Comparison of ENCODE assay signal across 8 cellular contexts in the genomic region with DNA sequence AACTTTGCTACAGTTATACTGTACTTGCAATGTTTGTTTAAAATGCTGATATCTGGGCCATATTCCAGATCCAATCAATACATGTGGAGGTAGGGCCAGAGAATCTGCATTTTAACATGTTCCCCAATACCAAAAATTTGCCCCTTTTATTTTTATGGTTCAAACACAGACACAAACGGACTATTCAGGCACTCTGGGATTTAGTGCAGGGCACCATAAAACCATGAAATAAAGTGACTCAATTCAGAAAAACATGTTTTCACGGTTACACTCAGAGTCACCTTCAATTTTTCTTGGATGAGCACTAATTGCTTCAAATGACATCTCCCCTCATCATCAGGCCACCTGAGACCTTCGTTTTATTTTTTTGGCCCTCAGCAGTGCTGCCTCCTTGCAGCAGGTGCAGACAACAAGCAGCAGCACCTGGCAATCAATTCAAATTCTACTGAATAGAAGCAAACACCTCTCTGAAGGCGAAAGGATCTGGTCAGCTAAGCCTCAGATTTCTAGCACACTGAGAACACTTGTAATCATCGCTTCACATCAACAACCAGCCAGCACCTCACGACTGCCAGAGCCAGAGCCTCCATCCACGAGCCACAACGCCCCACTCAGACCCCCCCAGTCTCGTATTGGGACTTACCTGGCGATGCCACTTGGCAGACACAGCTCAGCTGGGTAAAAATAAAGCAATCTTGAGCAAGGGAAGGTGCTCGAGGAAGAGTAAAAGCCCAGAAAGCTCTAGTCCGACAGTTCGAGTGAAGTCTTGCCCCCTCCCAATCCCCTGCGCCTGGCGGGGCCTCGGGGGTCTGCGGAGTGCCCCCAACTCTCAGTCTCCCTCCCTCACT. TPM values are rescaled to one million over a fixed set of nuclear protein-coding genes. Genes with fewer than 3 reads are reported as not detected.
DNase-seq lines count a peak whose midpoint lies in the region; ATAC-seq and TF ChIP-seq lines count a peak whose summit lies in the region.

No MANE protein-coding gene starts in this region.

- no peak overlapping the region for H3K4me2 ChIP-seq in neural cell (ENCODE audit: low read length)

- no peaks in the 10 kb centered on the region for H3K9me2 ChIP-seq in neural cell (ENCODE audit: insufficient read depth, low read length)

- H3K9me3 ChIP-seq in neural cell (ENCODE audit: low read length) = no peaks in the 10 kb centered on the region

- intact Hi-C loops in sciatic nerve (cut with DNase I) = no loop called here

- H3K9ac ChIP-seq in neural cell (ENCODE audit: low read length) = peak overlapping the region; percentile 62

- no peak for ATAC-seq in sciatic nerve

- TF ChIP-seq RAD21 in neural cell (conservative IDR thresholded peaks at IDR 0.05) = no peak

- DNase-seq in NCI-H146 treated with DMSO at 0.1 percent for 48 hours (lab: John Stamatoyannopoulos, UW; ENCODE audit: unreplicated experiment) (peak; percentile 79), endothelial cell (ENCODE audit: low spot score) (no peak), HPDE6-E6E7 (ENCODE audit: extremely low spot score) (no peak), sciatic nerve (ENCODE audit: low spot score) (no peak), ureter (ENCODE audit: low spot score) (no peak)
- DNase-seq in activated CD4-positive, alpha-beta T cell treated with anti-CD3 and anti-CD28 coated beads, Interleukin-2, amount 50 U/mL, for 48 hours = peak; percentile 7 to 22

- peaks cover 11% of the 10 kb centered on the region for H3K27me3 Mint-ChIP-seq in endothelial cell (ENCODE audit: unreplicated experiment)

- H3F3A ChIP-seq in neural cell (ENCODE audit: insufficient read depth, low read length, poor library complexity, severe bottlenecking) = no peaks in the 10 kb centered on the region

- H3K27ac Mint-ChIP-seq in endothelial cell (ENCODE audit: unreplicated experiment) = no peak overlapping the region

- peak overlapping the region; percentile 93 for H3K4me3 Mint-ChIP-seq in endothelial cell (ENCODE audit: unreplicated experiment)

- H3K4me3 ChIP-seq in GM08714 (ENCODE audit: low read length) (peak overlapping the region; percentile 98), neural cell (ENCODE audit: low read length) (peak overlapping the region; percentile 95)

- H3K27me3 ChIP-seq in neural cell (ENCODE audit: insufficient read depth, low read depth, low read length) = peaks cover 16% of the 10 kb centered on the region

- no peaks in the 10 kb centered on the region for H3K36me3 Mint-ChIP-seq in endothelial cell (ENCODE audit: low read depth, unreplicated experiment)

- peak overlapping the region; percentile 49 for H2AFZ ChIP-seq in neural cell (ENCODE audit: low read depth, low read length)

- no peak overlapping the region for H3K27ac ChIP-seq in neural cell (ENCODE audit: low read length)

- no peaks in the 10 kb centered on the region for H3K36me3 ChIP-seq in neural cell (ENCODE audit: insufficient read depth, low read length)

- no peaks in the 10 kb centered on the region for H3K9me3 Mint-ChIP-seq in endothelial cell (ENCODE audit: unreplicated experiment)

- H3K79me2 ChIP-seq in neural cell (replicated peaks; ENCODE audit: insufficient read depth, low read length) = no peaks in the 10 kb centered on the region

- TF ChIP-seq CTCF in endothelial cell (IDR thresholded peaks at IDR 0.05; ENCODE audit: unreplicated experiment) (no peak), neural cell (IDR thresholded peaks at IDR 0.05; ENCODE audit: poor library complexity, severe bottlenecking) (no peak)

- TF ChIP-seq EP300 in neural cell (conservative IDR thresholded peaks at IDR 0.05; ENCODE audit: poor library complexity, severe bottlenecking) = no peak

- H3K4me1 Mint-ChIP-seq in endothelial cell (ENCODE audit: unreplicated experiment) = peaks cover 12% of the 10 kb centered on the region

- no peaks in the 10 kb centered on the region for H4K20me1 ChIP-seq in neural cell (ENCODE audit: insufficient read depth)

TF ChIP-seq in neural cell, 6 proteins besides CTCF, POLR2A, EP300 and RAD21:
- TF ChIP-seq POLR2AphosphoS5 (IDR thresholded peaks at IDR 0.05) (no peak), EZH2 (IDR thresholded peaks at IDR 0.05; ENCODE audit: borderline replicate concordance, insufficient read depth, low read length, poor library complexity, severe bottlenecking) (no peak), REST (IDR thresholded peaks at IDR 0.05; ENCODE audit: borderline replicate concordance) (no peak), TAF1 (IDR thresholded peaks at IDR 0.05; ENCODE audit: low read depth) (no peak), SMC3 (conservative IDR thresholded peaks at IDR 0.05; ENCODE audit: poor library complexity) (no peak), MXI1 (conservative IDR thresholded peaks at IDR 0.05; ENCODE audit: poor library complexity, severe bottlenecking) (no peak)

RNA-seq across cellular contexts. Expression of gene ERO1B, which starts 1.1 kb away (rescaled TPM):
- 6.8 TPM for total RNA-seq in endothelial cell (ENCODE audit: unreplicated experiment)
- polyA plus RNA-seq in neural cell = 2.7 and 3.9 TPM in 2 replicates
- 2.9 and 4.3 TPM in 2 replicates for polyA minus RNA-seq in neural cell
- 10.6 TPM for total RNA-seq in sciatic nerve
- 11.8 TPM for total RNA-seq in ureter

Comparison
In these comparisons a context has a peak if more than half of its experiments do, and no peak if none do; other contexts are left out.
1. DNase-seq: peak in NCI-H146 treated with DMSO at 0.1 percent for 48 hours (single experiment) and activated CD4-positive, alpha-beta T cell treated with anti-CD3 and anti-CD28 coated beads, Interleukin-2, amount 50 U/mL, for 48 hours (2 of 2); none in endothelial cell (single experiment), HPDE6-E6E7 (single experiment), sciatic nerve (single experiment) and ureter (single experiment).